Comparison of ENCODE assay signal across 24 cellular contexts in the genomic region with DNA sequence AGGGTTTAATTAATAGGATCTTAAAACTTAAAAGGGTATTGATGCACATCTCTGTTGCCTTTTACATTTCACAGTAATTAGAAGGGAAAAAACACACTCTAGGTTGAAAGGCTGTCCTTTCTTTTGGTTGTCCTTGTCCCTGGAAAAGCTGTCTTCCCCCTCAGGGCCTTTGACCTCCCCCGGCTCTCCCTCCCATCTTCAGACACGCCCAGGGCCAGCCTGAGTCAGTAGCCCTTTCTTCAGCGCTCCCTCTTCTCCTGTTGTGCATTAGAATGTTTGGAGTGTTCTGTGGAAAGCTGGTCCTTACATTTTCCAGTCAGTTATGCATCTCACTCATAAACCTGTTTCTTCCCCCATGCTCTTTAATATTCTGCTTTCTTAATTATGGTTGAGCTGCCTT.
A peak's percentile ranks its signal among the peaks of the same experiment; 100 is the strongest.
DNase-seq lines count a peak whose midpoint lies in the region; FAIRE-seq and TF ChIP-seq lines count a peak whose summit lies in the region.
"Had no signal": no experiment of that assay in that cellular context is flagged by ENCODE, and none has a peak within 500 bp of the region (broad histone marks: within the 10 kb centered on the region; RNA-seq: fewer than 3 reads in every experiment).

No MANE protein-coding gene starts in this region.

- H3K4me1 Mint-ChIP-seq in MCF 10A (ENCODE audit: insufficient read depth, unreplicated experiment), result peaks cover 6% of the 10 kb centered on the region
- peaks cover 49% of the 10 kb centered on the region for H3K4me1 Mint-ChIP-seq in brain
- no peaks in the 10 kb centered on the region for H3K4me1 Mint-ChIP-seq in activated T-cell treated with anti-CD3 and anti-CD28 coated beads, Interleukin-2, amount 50 U/mL, for 24 hours (ENCODE audit: low read depth)

- CTCF ChIA-PET in MCF 10A (lab: Yijun Ruan, JAX), result interaction anchor here (3.8 to 11.6 kb wide), 2 partner anchors 8 to 302 kb away, joined by 21 to 293 read pairs; no protein-coding TSS in a partner anchor

- peaks cover 44% of the 10 kb centered on the region for H3K36me3 Mint-ChIP-seq in MCF 10A (ENCODE audit: insufficient read depth, unreplicated experiment)
- H3K36me3 Mint-ChIP-seq in brain, result peaks cover 32% of the 10 kb centered on the region
- no peaks in the 10 kb centered on the region for H3K36me3 Mint-ChIP-seq in activated T-cell treated with anti-CD3 and anti-CD28 coated beads, Interleukin-2, amount 50 U/mL, for 24 hours (ENCODE audit: low read depth)

- no peaks in the 10 kb centered on the region for H3K27me3 ChIP-seq in breast epithelium
- H3K27me3 ChIP-seq in layer of hippocampus (ENCODE audit: control insufficient read depth, insufficient read depth, low read length), result no peaks in the 10 kb centered on the region
- H3K27me3 ChIP-seq in small intestine (ENCODE audit: control insufficient read depth in 2 of 2, insufficient read depth in 2 of 2, low read length in 2 of 2), result no peaks in the 10 kb centered on the region
- H3K27me3 ChIP-seq: gastroesophageal sphincter, suprapubic skin, vagina had no signal

- H3K4me3 ChIP-seq in breast epithelium, result no peak overlapping the region
- no peak overlapping the region for H3K4me3 ChIP-seq in small intestine (ENCODE audit: low read depth in 1 of 2, low read length in 2 of 2)
- H3K4me3 ChIP-seq: gastroesophageal sphincter, SK-N-MC, suprapubic skin, vagina had no signal

- DNase-seq in MCF 10A (ENCODE audit: unreplicated experiment) (peak; percentile 14), breast epithelium (ENCODE audit: low spot score in 2 of 2) (no peak), small intestine (peak; percentile 41), cortex of kidney (lab: John Stamatoyannopoulos, UW) (no peak), OCI-M2 (lab: John Stamatoyannopoulos, UW; ENCODE audit: unreplicated experiment) (no peak)
- DNase-seq in activated T-cell treated with anti-CD3 and anti-CD28 coated beads, Interleukin-2, amount 50 U/mL, for 24 hours, result no peak
- DNase-seq: 8988T; activated CD4-positive, alpha-beta T cell treated with anti-CD3 and anti-CD28 coated beads, Interleukin-2, amount 50 U/mL, for 48 hours; amniotic stem cell; central memory CD4-positive, alpha-beta T cell; MV-4-11; NCI-H1930; nucleus accumbens; retina had no signal

- H3K27ac ChIP-seq in breast epithelium (no peak overlapping the region), layer of hippocampus (ENCODE audit: low read depth, low read length) (peak overlapping the region; percentile 8), small intestine (ENCODE audit: low read depth in 1 of 2, low read length in 1 of 2) (no peak overlapping the region)
- H3K27ac ChIP-seq: gastroesophageal sphincter, KMS-11, SK-N-MC, suprapubic skin, vagina, VCaP had no signal

- POLR2A ChIA-PET in MCF 10A (lab: Yijun Ruan, JAX), result no interaction called here

- H3K4me3 Mint-ChIP-seq in MCF 10A (ENCODE audit: unreplicated experiment), result no peak overlapping the region
- peak overlapping the region in 1 of 5 experiments; percentile 5 for H3K4me3 Mint-ChIP-seq in brain
- H3K4me3 Mint-ChIP-seq in activated T-cell treated with anti-CD3 and anti-CD28 coated beads, Interleukin-2, amount 50 U/mL, for 24 hours, result no peak overlapping the region

- H3K27me3 Mint-ChIP-seq in MCF 10A (ENCODE audit: insufficient read depth, unreplicated experiment) (no peaks in the 10 kb centered on the region), brain (no peaks in the 10 kb centered on the region)
- no peaks in the 10 kb centered on the region for H3K27me3 Mint-ChIP-seq in activated T-cell treated with anti-CD3 and anti-CD28 coated beads, Interleukin-2, amount 50 U/mL, for 24 hours

- H3K9me3 ChIP-seq in breast epithelium, result no peaks in the 10 kb centered on the region
- no peaks in the 10 kb centered on the region for H3K9me3 ChIP-seq in small intestine (ENCODE audit: control insufficient read depth, low read depth)
- H3K9me3 ChIP-seq: gastroesophageal sphincter, suprapubic skin, vagina had no signal

- no peak for FAIRE-seq in small intestine (lab: Jason Lieb, UNC)
- FAIRE-seq: D721Med, GM19239 had no signal

- TF ChIP-seq POLR2A in breast epithelium (IDR thresholded peaks at IDR 0.05), result no peak

- TF ChIP-seq CTCF in MCF 10A (IDR thresholded peaks at IDR 0.05; ENCODE audit: unreplicated experiment) (no peak), breast epithelium (IDR thresholded peaks at IDR 0.05) (no peak), brain (conservative IDR thresholded peaks at IDR 0.05) (no peak)

- intact Hi-C loops in MCF 10A (cut with micrococcal nuclease), result no loop called here
- intact Hi-C loops in breast epithelium (cut with DNase I; ENCODE audit: low total_unique reads), result no loop called here

- H3K36me3 ChIP-seq in breast epithelium (no peaks in the 10 kb centered on the region), small intestine (ENCODE audit: control insufficient read depth in 2 of 2, insufficient read depth in 2 of 2, low read length in 2 of 2) (peaks cover 0 to 2% of the 10 kb centered on the region in 2 donors)
- H3K36me3 ChIP-seq: gastroesophageal sphincter, suprapubic skin, vagina had no signal

- H3K9me3 Mint-ChIP-seq in MCF 10A (ENCODE audit: unreplicated experiment) (no peaks in the 10 kb centered on the region), brain (peaks cover 0 to 4% (median 0%) of the 10 kb centered on the region in 5 experiments)
- no peaks in the 10 kb centered on the region for H3K9me3 Mint-ChIP-seq in activated T-cell treated with anti-CD3 and anti-CD28 coated beads, Interleukin-2, amount 50 U/mL, for 24 hours

- BruUV-seq in MCF 10A (replicated peaks; lab: Mats Ljungman, UMichigan), result no TSS peak

- H3K4me1 ChIP-seq in breast epithelium, result no peaks in the 10 kb centered on the region
- no peaks in the 10 kb centered on the region for H3K4me1 ChIP-seq in small intestine (ENCODE audit: control insufficient read depth in 2 of 2, insufficient read depth in 1 of 2, low read depth in 1 of 2, low read length in 1 of 2)
- H3K4me1 ChIP-seq: vagina had no signal

- 53 to 68% (median 64%) methylated on average over 3 of the region's 3 CpGs for WGBS in small intestine, 3 donors

- no peak overlapping the region for H3K27ac Mint-ChIP-seq in MCF 10A (ENCODE audit: low read depth, unreplicated experiment)
- peak overlapping the region in 3 of 5 experiments; percentile 4 to 65 (median 60) for H3K27ac Mint-ChIP-seq in brain
- no peak overlapping the region for H3K27ac Mint-ChIP-seq in activated T-cell treated with anti-CD3 and anti-CD28 coated beads, Interleukin-2, amount 50 U/mL, for 24 hours

Comparison
In these comparisons a context has a peak if more than half of its experiments do, and no peak if none do; other contexts are left out.
1. DNase-seq: peak in MCF 10A (single experiment) and small intestine (single experiment); none in breast epithelium (0 of 2), cortex of kidney (single experiment), OCI-M2 (single experiment) and activated T-cell treated with anti-CD3 and anti-CD28 coated beads, Interleukin-2, amount 50 U/mL, for 24 hours (single experiment).
2. H3K27ac Mint-ChIP-seq: peak in brain (3 of 5); none in MCF 10A (single experiment) and activated T-cell treated with anti-CD3 and anti-CD28 coated beads, Interleukin-2, amount 50 U/mL, for 24 hours (single experiment).